ENCODE assay signal across 8 cellular contexts in the genomic region with DNA sequence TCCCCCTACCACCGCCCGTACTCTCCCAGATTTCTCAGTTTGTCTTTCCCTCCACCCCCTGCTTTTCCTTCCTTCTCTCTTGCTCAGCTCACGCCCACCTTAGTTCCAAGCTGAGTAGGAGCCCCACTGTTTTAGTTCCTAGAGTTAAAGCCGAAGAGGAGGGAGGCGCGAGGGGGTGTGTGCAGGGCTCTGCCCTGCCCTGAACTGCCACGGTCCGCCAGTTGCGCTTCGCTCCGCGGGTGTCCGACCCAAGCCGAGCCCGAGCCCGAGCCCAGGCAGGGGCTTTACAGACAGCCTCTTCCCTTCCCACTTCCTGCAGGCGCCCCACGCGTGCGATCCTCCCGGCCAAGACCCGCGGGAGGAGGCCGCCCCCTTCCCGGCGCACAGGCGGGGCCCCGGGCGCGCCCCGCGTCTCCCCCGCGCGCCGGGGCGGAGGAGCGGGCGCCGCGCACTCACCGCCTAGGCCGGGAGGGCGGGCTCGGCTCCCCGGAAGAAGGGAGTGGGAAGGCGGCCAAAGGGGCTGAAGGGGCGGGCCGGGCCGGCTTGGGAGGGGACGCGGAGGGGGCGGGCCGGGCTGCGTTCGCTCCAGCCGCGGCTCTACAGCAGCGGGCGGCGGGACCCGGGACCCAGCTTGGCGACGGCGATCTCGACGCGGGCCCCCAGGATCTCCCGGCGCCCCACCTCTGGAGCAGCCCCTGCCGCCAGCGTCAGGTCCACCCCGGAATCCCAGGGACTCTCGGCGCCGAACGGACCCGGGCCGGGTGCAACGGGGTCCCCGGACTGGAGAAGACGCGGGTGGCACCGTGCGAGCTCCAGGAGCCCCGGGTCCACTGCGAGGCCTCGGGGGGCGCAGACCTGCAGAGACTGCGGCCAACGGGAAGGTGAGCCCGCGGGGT. TPM values are rescaled to one million over a fixed set of nuclear protein-coding genes. Genes with fewer than 3 reads are reported as not detected.
DNase-seq lines count a peak whose midpoint lies in the region; ATAC-seq, FAIRE-seq and TF ChIP-seq lines count a peak whose summit lies in the region.

A gene with protein sequence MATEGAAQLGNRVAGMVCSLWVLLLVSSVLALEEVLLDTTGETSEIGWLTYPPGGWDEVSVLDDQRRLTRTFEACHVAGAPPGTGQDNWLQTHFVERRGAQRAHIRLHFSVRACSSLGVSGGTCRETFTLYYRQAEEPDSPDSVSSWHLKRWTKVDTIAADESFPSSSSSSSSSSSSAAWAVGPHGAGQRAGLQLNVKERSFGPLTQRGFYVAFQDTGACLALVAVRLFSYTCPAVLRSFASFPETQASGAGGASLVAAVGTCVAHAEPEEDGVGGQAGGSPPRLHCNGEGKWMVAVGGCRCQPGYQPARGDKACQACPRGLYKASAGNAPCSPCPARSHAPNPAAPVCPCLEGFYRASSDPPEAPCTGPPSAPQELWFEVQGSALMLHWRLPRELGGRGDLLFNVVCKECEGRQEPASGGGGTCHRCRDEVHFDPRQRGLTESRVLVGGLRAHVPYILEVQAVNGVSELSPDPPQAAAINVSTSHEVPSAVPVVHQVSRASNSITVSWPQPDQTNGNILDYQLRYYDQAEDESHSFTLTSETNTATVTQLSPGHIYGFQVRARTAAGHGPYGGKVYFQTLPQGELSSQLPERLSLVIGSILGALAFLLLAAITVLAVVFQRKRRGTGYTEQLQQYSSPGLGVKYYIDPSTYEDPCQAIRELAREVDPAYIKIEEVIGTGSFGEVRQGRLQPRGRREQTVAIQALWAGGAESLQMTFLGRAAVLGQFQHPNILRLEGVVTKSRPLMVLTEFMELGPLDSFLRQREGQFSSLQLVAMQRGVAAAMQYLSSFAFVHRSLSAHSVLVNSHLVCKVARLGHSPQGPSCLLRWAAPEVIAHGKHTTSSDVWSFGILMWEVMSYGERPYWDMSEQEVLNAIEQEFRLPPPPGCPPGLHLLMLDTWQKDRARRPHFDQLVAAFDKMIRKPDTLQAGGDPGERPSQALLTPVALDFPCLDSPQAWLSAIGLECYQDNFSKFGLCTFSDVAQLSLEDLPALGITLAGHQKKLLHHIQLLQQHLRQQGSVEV (plus strand): TSS at position 572 of the 896 bp plus-strand sequence. CDS start 8,152 bp downstream, outside the sequence.

- ATAC-seq in GM18502 (IDR thresholded peaks at IDR 0.05; ENCODE audit: poor library complexity, unreplicated experiment): peak; percentile 69
- peak; percentile 64 for ATAC-seq in HG02763 (IDR thresholded peaks at IDR 0.05; ENCODE audit: unreplicated experiment)
- ATAC-seq in lung (ENCODE audit: insufficient read depth, low FRiP score): peak; percentile 82

- H3K9me3 Mint-ChIP-seq in activated CD4-positive, alpha-beta memory T cell treated with anti-CD3 and anti-CD28 coated beads for 36 hours: no peaks in the 10 kb centered on the region

- H3K27ac Mint-ChIP-seq in activated CD4-positive, alpha-beta memory T cell treated with anti-CD3 and anti-CD28 coated beads for 36 hours: peak within 1 kb of the TSS; percentile 72

- H3K4me3 Mint-ChIP-seq in activated CD4-positive, alpha-beta memory T cell treated with anti-CD3 and anti-CD28 coated beads for 36 hours: peak within 1 kb of the TSS; percentile 93

- 0 to 1% methylated on average over 93 of the region's 93 CpGs for WGBS in ectodermal cell, 2 experiments
- 0 to 1% methylated on average over 52 to 93 of the region's 93 CpGs for WGBS in lung, 2 donors

- intact Hi-C loops in activated CD4-positive, alpha-beta memory T cell treated with anti-CD3 and anti-CD28 coated beads for 36 hours (cut with micrococcal nuclease): loop anchor here (1.0 to 5.0 kb wide), 6 partner anchors 27 to 532 kb away; no protein-coding TSS in a partner anchor

- no peak for TF ChIP-seq CTCF in lung (IDR thresholded peaks at IDR 0.05; ENCODE audit: control extremely low read depth, extremely low read depth)

- H3K4me1 Mint-ChIP-seq in activated CD4-positive, alpha-beta memory T cell treated with anti-CD3 and anti-CD28 coated beads for 36 hours (ENCODE audit: low read depth): peaks cover 16% of the 10 kb centered on the region

- CTCF ChIA-PET in activated CD4-positive, alpha-beta memory T cell treated with anti-CD3 and anti-CD28 coated beads for 36 hours (lab: Charles Lee): interaction anchor here (0.6 to 2.9 kb wide), 21 partner anchors 9 to 1047 kb away, joined by 3 to 18 read pairs (median 4); a partner anchor contains a TSS

- H3K27ac ChIP-seq in ectodermal cell (ENCODE audit: insufficient read depth, low read depth, low read length, poor library complexity, severe bottlenecking) (no peak within 1 kb of the TSS), lung (ENCODE audit: low read depth in 1 of 2, low read length in 1 of 2) (peak within 1 kb of the TSS in 1 of 2 donors; percentile 30)

- H3K36me3 ChIP-seq in ectodermal cell (ENCODE audit: control insufficient read depth, insufficient read depth, low read length) (no peaks in the 10 kb centered on the region), lung (ENCODE audit: control insufficient read depth in 2 of 2, insufficient read depth in 2 of 2, low read length in 2 of 2) (no peaks in the 10 kb centered on the region)

- POLR2A ChIA-PET in activated CD4-positive, alpha-beta memory T cell treated with anti-CD3 and anti-CD28 coated beads for 36 hours (lab: Charles Lee): no interaction called here

- H3K27me3 Mint-ChIP-seq in activated CD4-positive, alpha-beta memory T cell treated with anti-CD3 and anti-CD28 coated beads for 36 hours: peaks cover 2% of the 10 kb centered on the region

- no peaks in the 10 kb centered on the region for H3K4me1 ChIP-seq in ectodermal cell (ENCODE audit: control insufficient read depth, insufficient read depth, low read length)
- H3K4me1 ChIP-seq in lung (ENCODE audit: control insufficient read depth in 2 of 2, insufficient read depth in 2 of 2, low read length in 2 of 2): peaks cover 0 to 6% of the 10 kb centered on the region in 2 donors

- no peak for TF ChIP-seq POLR2A in H54 (IDR thresholded peaks at IDR 0.05; ENCODE audit: low read depth, low read length)

- H3K9me3 ChIP-seq in ectodermal cell (ENCODE audit: control insufficient read depth, low read length) (no peaks in the 10 kb centered on the region), lung (ENCODE audit: control insufficient read depth in 2 of 2, insufficient read depth in 1 of 2, low read length in 1 of 2) (no peaks in the 10 kb centered on the region)

- FAIRE-seq in H54 (lab: Jason Lieb, UNC): no peak

- H3K4me3 ChIP-seq in ectodermal cell (ENCODE audit: insufficient read depth, low read depth, low read length): peak within 1 kb of the TSS; percentile 86
- H3K4me3 ChIP-seq in lung: peak within 1 kb of the TSS; percentile 48

- peak; percentile 28 for DNase-seq in NCI-H2029 treated with DMSO at 0.1 percent for 48 hours (lab: John Stamatoyannopoulos, UW)
- peak; percentile 70 for DNase-seq in activated CD4-positive, alpha-beta memory T cell treated with anti-CD3 and anti-CD28 coated beads for 36 hours
- DNase-seq in lung (ENCODE audit: low spot score): peak; percentile 82
- peak in 2 of 3 experiments; percentile 17 to 38 for DNase-seq in stimulated activated CD4-positive, alpha-beta T cell treated with anti-CD3 and anti-CD28 coated beads, TNF-alpha, amount 100 ng/mL, for 4 hours (ENCODE audit: low read depth in 3 of 3)
- no peak for DNase-seq in H54 (ENCODE audit: insufficient read length, low spot score)

- peaks cover 18% of the 10 kb centered on the region for H3K27me3 ChIP-seq in ectodermal cell (ENCODE audit: control insufficient read depth, insufficient read depth, low read length, poor library complexity, severe bottlenecking)
- no peaks in the 10 kb centered on the region for H3K27me3 ChIP-seq in lung (ENCODE audit: control insufficient read depth, insufficient read depth)

- H3K36me3 Mint-ChIP-seq in activated CD4-positive, alpha-beta memory T cell treated with anti-CD3 and anti-CD28 coated beads for 36 hours: no peaks in the 10 kb centered on the region

RNA-seq across cellular contexts. Expression of the gene that starts here (rescaled TPM):
- total RNA-seq in activated CD4-positive, alpha-beta memory T cell treated with anti-CD3 and anti-CD28 coated beads for 36 hours: 10 to 100 TPM in 1 of 2 experiments, 1 to 10 TPM in 1; 9.5 to 11.0 TPM
- polyA plus RNA-seq in ectodermal cell (2013, experiment 1 of 4): 12.2 TPM
- 13.0 TPM for polyA plus RNA-seq in ectodermal cell (2013, experiment 2 of 4)
- polyA plus RNA-seq in ectodermal cell (2013, experiment 3 of 4): 12.1 TPM
- polyA plus RNA-seq in ectodermal cell (2013, experiment 4 of 4): 14.1 TPM
- 10 to 100 TPM; 18.5 to 18.8 TPM for total RNA-seq in lung
- 1 to 10 TPM; 3.2 to 8.5 TPM for polyA plus RNA-seq in lung
